ENCODE assay signal across 17 cellular contexts in the genomic region with DNA sequence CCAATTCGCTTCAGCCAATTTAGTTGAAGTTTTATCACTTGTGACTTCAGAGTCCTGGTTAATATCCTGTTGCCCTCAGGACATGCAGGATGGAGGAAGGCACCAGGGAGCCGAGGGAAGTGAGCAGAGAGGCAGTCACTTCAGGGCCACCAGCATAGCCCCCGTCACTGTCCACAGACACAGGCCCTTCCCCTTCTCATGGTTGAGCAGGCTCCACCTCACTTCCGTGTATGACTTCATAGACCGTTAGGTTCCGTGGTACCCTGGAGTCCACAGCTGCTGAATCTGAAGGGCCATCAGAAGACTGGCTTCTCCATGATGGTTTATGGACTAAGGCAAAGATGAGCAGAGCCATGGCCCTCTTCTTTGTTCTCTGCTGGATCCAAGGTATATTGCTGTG. TPM values are rescaled to one million over a fixed set of nuclear protein-coding genes. Genes with fewer than 3 reads are reported as not detected.
DNase-seq lines count a peak whose midpoint lies in the region; ATAC-seq and TF ChIP-seq lines count a peak whose summit lies in the region.
"Had no signal": no experiment of that assay in that cellular context is flagged by ENCODE, and none has a peak within 500 bp of the region (broad histone marks: within the 10 kb centered on the region; RNA-seq: fewer than 3 reads in every experiment).

A gene (plus strand): TSS at position 266 of the 400 bp plus-strand sequence. CDS start 76 bp downstream, at position 342.

- no peaks in the 10 kb centered on the region for H3K36me3 ChIP-seq in mucosa of descending colon (ENCODE audit: low read depth)
- H3K36me3 ChIP-seq in thyroid gland, result no peaks in the 10 kb centered on the region
- H3K36me3 ChIP-seq: esophagus squamous epithelium had no signal

- H3K4me3 Mint-ChIP-seq in activated T-helper 1 cell treated with anti-CD3 and anti-CD28 coated beads, Interleukin-12 subunit alpha, Interleukin-12 subunit beta, Interleukin-2, Interleukin-4 antibody, amounts not matched to agents 30 ng/mL and 10 ng/mL and 1 ng/mL, durations not matched to agents 14 hours and 24 hours and 36 hours, result no peak within 1 kb of the TSS
- H3K4me3 Mint-ChIP-seq: activated CD4-positive, alpha-beta T cell treated with anti-CD3 and anti-CD28 coated beads, Interleukin-2, amount 10 ng/mL, durations not matched to agents 7 days and 5 days; immature natural killer cell; nephron had no signal

- H3K36me3 Mint-ChIP-seq in activated T-helper 1 cell treated with anti-CD3 and anti-CD28 coated beads, Interleukin-12 subunit alpha, Interleukin-12 subunit beta, Interleukin-2, Interleukin-4 antibody, amounts not matched to agents 30 ng/mL and 10 ng/mL and 1 ng/mL, durations not matched to agents 14 hours and 24 hours and 36 hours (ENCODE audit: low read depth), result peaks cover 14% of the 10 kb centered on the region
- H3K36me3 Mint-ChIP-seq: immature natural killer cell had no signal

- H3K9me3 Mint-ChIP-seq in activated T-helper 1 cell treated with anti-CD3 and anti-CD28 coated beads, Interleukin-12 subunit alpha, Interleukin-12 subunit beta, Interleukin-2, Interleukin-4 antibody, amounts not matched to agents 30 ng/mL and 10 ng/mL and 1 ng/mL, durations not matched to agents 14 hours and 24 hours and 36 hours, result no peaks in the 10 kb centered on the region
- H3K9me3 Mint-ChIP-seq: activated CD4-positive, alpha-beta T cell treated with anti-CD3 and anti-CD28 coated beads, Interleukin-2, amount 10 ng/mL, durations not matched to agents 7 days and 5 days; immature natural killer cell; nephron had no signal

- H3K4me1 ChIP-seq in mucosa of descending colon (ENCODE audit: low read depth), result no peaks in the 10 kb centered on the region
- peaks cover 5 to 6% of the 10 kb centered on the region in 2 donors for H3K4me1 ChIP-seq in thyroid gland

- TF ChIP-seq POLR2A in thyroid gland (IDR thresholded peaks at IDR 0.05), result no peak

- ATAC-seq in HG02885 (IDR thresholded peaks at IDR 0.05; ENCODE audit: poor library complexity, unreplicated experiment) (peak; percentile 46), mucosa of descending colon (no peak)
- ATAC-seq in activated CD4-positive, CD25-positive, alpha-beta regulatory T cell treated with anti-CD3 and anti-CD28 coated beads, Interleukin-2, amount 50 U/mL, for 24 hours, result no peak
- ATAC-seq: K562; stimulated activated naive CD8-positive, alpha-beta T cell treated with anti-CD3 and anti-CD28 coated beads, Interleukin-15, Interleukin-2, amounts not matched to agents 100 U/mL and 50 U/mL, for 24 hours had no signal

- DNase-seq in activated T-helper 1 cell treated with anti-CD3 and anti-CD28 coated beads, Interleukin-12 subunit alpha, Interleukin-12 subunit beta, Interleukin-2, Interleukin-4 antibody, amounts not matched to agents 30 ng/mL and 10 ng/mL and 1 ng/mL, durations not matched to agents 14 hours and 24 hours and 36 hours (ENCODE audit: low spot score), result no peak
- no peak for DNase-seq in mucosa of descending colon
- DNase-seq in thyroid gland, result no peak
- no peak for DNase-seq in GM19240 (ENCODE audit: insufficient read length, low spot score)
- DNase-seq in NCI-H1694 (lab: John Stamatoyannopoulos, UW), result no peak
- DNase-seq: activated CD4-positive, alpha-beta T cell treated with anti-CD3 and anti-CD28 coated beads, Interleukin-2, amount 10 ng/mL, durations not matched to agents 7 days and 5 days; esophagus squamous epithelium; GM23248; immature natural killer cell; NCI-H2081; NCI-H524; stimulated activated naive CD8-positive, alpha-beta T cell treated with anti-CD3 and anti-CD28 coated beads, Interleukin-15, Interleukin-2, amounts not matched to agents 100 U/mL and 50 U/mL, for 24 hours had no signal

- H3K4me3 ChIP-seq in mucosa of descending colon, result no peak within 1 kb of the TSS
- no peak within 1 kb of the TSS for H3K4me3 ChIP-seq in thyroid gland (replicated peaks in 1 of 3)
- H3K4me3 ChIP-seq: esophagus squamous epithelium, GM23248, K562 had no signal

- intact Hi-C loops in activated T-helper 1 cell treated with anti-CD3 and anti-CD28 coated beads, Interleukin-12 subunit alpha, Interleukin-12 subunit beta, Interleukin-2, Interleukin-4 antibody, amounts not matched to agents 30 ng/mL and 10 ng/mL and 1 ng/mL, durations not matched to agents 14 hours and 24 hours and 36 hours (cut with micrococcal nuclease), result loop anchor here (10.0 kb wide), 1 partner anchor 1525 kb away; a partner anchor contains a TSS
- intact Hi-C loops in mucosa of descending colon (cut with DNase I, micrococcal nuclease), result no loop called here
- intact Hi-C loops in thyroid gland (cut with DNase I), result no loop called here

- no peak within 1 kb of the TSS for H3K27ac ChIP-seq in thyroid gland
- H3K27ac ChIP-seq: esophagus squamous epithelium, GM23248, HL-60 had no signal

- WGBS in thyroid gland, 2 donors, result 94 to 95% methylated on average over 6 of the region's 6 CpGs

- no peaks in the 10 kb centered on the region for H3K27me3 ChIP-seq in thyroid gland
- H3K27me3 ChIP-seq: esophagus squamous epithelium had no signal

- H3K27ac Mint-ChIP-seq in activated T-helper 1 cell treated with anti-CD3 and anti-CD28 coated beads, Interleukin-12 subunit alpha, Interleukin-12 subunit beta, Interleukin-2, Interleukin-4 antibody, amounts not matched to agents 30 ng/mL and 10 ng/mL and 1 ng/mL, durations not matched to agents 14 hours and 24 hours and 36 hours, result no peak within 1 kb of the TSS
- H3K27ac Mint-ChIP-seq: activated CD4-positive, alpha-beta T cell treated with anti-CD3 and anti-CD28 coated beads, Interleukin-2, amount 10 ng/mL, durations not matched to agents 7 days and 5 days; immature natural killer cell; nephron had no signal

- H3K27me3 Mint-ChIP-seq in activated T-helper 1 cell treated with anti-CD3 and anti-CD28 coated beads, Interleukin-12 subunit alpha, Interleukin-12 subunit beta, Interleukin-2, Interleukin-4 antibody, amounts not matched to agents 30 ng/mL and 10 ng/mL and 1 ng/mL, durations not matched to agents 14 hours and 24 hours and 36 hours (ENCODE audit: insufficient read depth), result no peaks in the 10 kb centered on the region
- H3K27me3 Mint-ChIP-seq: activated CD4-positive, alpha-beta T cell treated with anti-CD3 and anti-CD28 coated beads, Interleukin-2, amount 10 ng/mL, durations not matched to agents 7 days and 5 days had no signal

- no peak for TF ChIP-seq CTCF in mucosa of descending colon (IDR thresholded peaks at IDR 0.05)
- no peak for TF ChIP-seq CTCF in thyroid gland (IDR thresholded peaks at IDR 0.05)

- H3K9me3 ChIP-seq in mucosa of descending colon (no peaks in the 10 kb centered on the region), thyroid gland (no peaks in the 10 kb centered on the region)
- H3K9me3 ChIP-seq: esophagus squamous epithelium had no signal

- H3K4me1 Mint-ChIP-seq in activated T-helper 1 cell treated with anti-CD3 and anti-CD28 coated beads, Interleukin-12 subunit alpha, Interleukin-12 subunit beta, Interleukin-2, Interleukin-4 antibody, amounts not matched to agents 30 ng/mL and 10 ng/mL and 1 ng/mL, durations not matched to agents 14 hours and 24 hours and 36 hours (ENCODE audit: low read depth), result peaks cover 38% of the 10 kb centered on the region

RNA-seq across cellular contexts. Expression of the gene that starts here (rescaled TPM):
- total RNA-seq in activated T-helper 1 cell treated with anti-CD3 and anti-CD28 coated beads, Interleukin-12 subunit alpha, Interleukin-12 subunit beta, Interleukin-2, Interleukin-4 antibody, amounts not matched to agents 30 ng/mL and 10 ng/mL and 1 ng/mL, durations not matched to agents 14 hours and 24 hours and 36 hours, result 16.1 and 17.2 TPM in 2 replicates
- total RNA-seq in mucosa of descending colon (10 to 100 TPM in 2 of 3 donors, 1 to 10 TPM in 1; 8.7 to 12.5 (median 11.7) TPM), thyroid gland (10 to 100 TPM in 3 of 4 donors, 1 to 10 TPM in 1; 9.8 to 36.5 (median 30.7) TPM)
